In genomic region chr2:239826786-239827510, GRCh38 we compare ENCODE assay signal across 13 cellular contexts.
A peak's percentile ranks its signal among the peaks of the same experiment; 100 is the strongest.
DNase-seq lines count a peak whose midpoint lies in the region; ATAC-seq and TF ChIP-seq lines count a peak whose summit lies in the region.
"Had no signal": no experiment of that assay in that cellular context is flagged by ENCODE, and none has a peak within 500 bp of the region (broad histone marks: within the 10 kb centered on the region; RNA-seq: fewer than 3 reads in every experiment).

No MANE protein-coding gene starts in this region.

- 78% methylated on average over 14 of the region's 21 CpGs for WGBS in esophagus muscularis mucosa

- peaks cover 4 to 50% (median 43%) of the 10 kb centered on the region in 4 donors for H3K4me1 ChIP-seq in esophagus muscularis mucosa
- H3K4me1 ChIP-seq: adrenal gland, BE2C had no signal

- H3K36me3 ChIP-seq in H7 (replicated peaks; ENCODE audit: control insufficient read depth, insufficient read depth, low read length) = no peaks in the 10 kb centered on the region
- H3K36me3 ChIP-seq in esophagus muscularis mucosa = no peaks in the 10 kb centered on the region
- H3K36me3 ChIP-seq: adrenal gland, BE2C had no signal

- intact Hi-C loops in esophagus muscularis mucosa (cut with DNase I) (no loop called here), posterior vena cava (cut with DNase I) (loop anchor here in 1 of 2 donors (5.0 kb wide), 1 partner anchor 975 kb away; no protein-coding TSS in a partner anchor)

- TF ChIP-seq CTCF in esophagus muscularis mucosa (IDR thresholded peaks at IDR 0.05) = no peak

- no peak for ATAC-seq in GM19351 (IDR thresholded peaks at IDR 0.05; ENCODE audit: unreplicated experiment)
- ATAC-seq: activated T-cell treated with anti-CD3 and anti-CD28 coated beads, Interleukin-2, amount 50 U/mL, for 4 hours had no signal

- H3K27ac ChIP-seq in esophagus muscularis mucosa (replicated peaks in 1 of 4) = peak overlapping the region in 1 of 4 donors; percentile 28
- H3K27ac ChIP-seq: adrenal gland had no signal

- H3K27me3 ChIP-seq in H7 (ENCODE audit: control insufficient read depth, insufficient read depth, low read length) = no peaks in the 10 kb centered on the region
- H3K27me3 ChIP-seq in esophagus muscularis mucosa = no peaks in the 10 kb centered on the region
- H3K27me3 ChIP-seq: adrenal gland had no signal

- H3K9me3 ChIP-seq in esophagus muscularis mucosa = no peaks in the 10 kb centered on the region
- H3K9me3 ChIP-seq: adrenal gland, BE2C had no signal

- H3K4me3 ChIP-seq in H7 (ENCODE audit: insufficient read depth, low read depth, low read length) (no peak overlapping the region), esophagus muscularis mucosa (no peak overlapping the region)
- H3K4me3 ChIP-seq: adrenal gland had no signal

- no peak for TF ChIP-seq POLR2A in esophagus muscularis mucosa (IDR thresholded peaks at IDR 0.05; ENCODE audit: low read depth)

- no peak for TF ChIP-seq EP300 in esophagus muscularis mucosa (IDR thresholded peaks at IDR 0.05)

- DNase-seq in D341Med (ENCODE audit: low spot score) = peak; percentile 3
- peak; percentile 17 for DNase-seq in H7
- DNase-seq in esophagus muscularis mucosa (ENCODE audit: extremely low spot score) = peak; percentile 82
- DNase-seq in posterior vena cava (ENCODE audit: low spot score) = peak; percentile 57
- DNase-seq in dedifferentiated amniotic fluid mesenchymal stem cell (ENCODE audit: extremely low spot score) = no peak
- no peak for DNase-seq in kidney tubule cell (ENCODE audit: low spot score)
- DNase-seq: activated CD4-positive, alpha-beta T cell treated with anti-CD3 and anti-CD28 coated beads for 4 hours; activated T-cell treated with anti-CD3 and anti-CD28 coated beads, Interleukin-2, amount 50 U/mL, for 4 hours; BE2C; NCI-H1417; NCI-H446 had no signal

Comparison
In these comparisons a context has a peak if more than half of its experiments do, and no peak if none do; other contexts are left out.
1. DNase-seq: peak in D341Med (single experiment), H7 (single experiment), esophagus muscularis mucosa (single experiment) and posterior vena cava (single experiment); none in dedifferentiated amniotic fluid mesenchymal stem cell (single experiment) and kidney tubule cell (single experiment).